Comparison of ENCODE assay signal across 17 cellular contexts in the genomic region with DNA sequence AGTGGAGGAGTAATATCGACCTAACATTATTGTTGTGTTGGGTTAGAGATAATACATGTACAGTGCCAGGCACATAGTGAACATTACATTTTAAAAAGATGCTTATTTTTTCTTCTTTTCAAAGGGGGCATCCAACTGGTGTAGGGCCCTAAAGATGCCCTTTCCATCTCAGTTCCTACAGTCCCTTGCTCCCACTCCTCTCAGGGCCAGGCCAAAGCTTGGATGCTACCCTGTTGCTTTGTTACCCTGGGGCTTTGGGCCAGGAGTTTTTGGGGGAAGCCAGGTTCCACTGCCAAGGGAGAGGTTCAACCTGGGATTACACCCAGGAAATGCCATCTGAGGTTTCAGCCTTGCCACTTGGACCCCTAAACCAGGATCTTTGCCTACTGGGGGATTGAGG. TPM values are rescaled to one million over a fixed set of nuclear protein-coding genes. Genes with fewer than 3 reads are reported as not detected.
"Had no signal": no experiment of that assay in that cellular context is flagged by ENCODE, and none has a peak within 500 bp of the region (broad histone marks: within the 10 kb centered on the region; RNA-seq: fewer than 3 reads in every experiment).

No MANE protein-coding gene starts in this region.

- H3K27ac ChIP-seq: ascending aorta, prostate gland, suprapubic skin, upper lobe of left lung, WERI-Rb-1 had no signal

- H3K9ac ChIP-seq: SK-N-SH had no signal

- FAIRE-seq: keratinocyte had no signal

- H3K9me3 ChIP-seq: ascending aorta, prostate gland, SK-N-SH, suprapubic skin, upper lobe of left lung had no signal

- H3K36me3 ChIP-seq: ascending aorta, prostate gland, suprapubic skin, upper lobe of left lung, WERI-Rb-1 had no signal

- H3K27ac Mint-ChIP-seq: activated CD8-positive, alpha-beta T cell treated with anti-CD3 and anti-CD28 coated beads, Interleukin-2, amount 10 ng/mL, durations not matched to agents 7 days and 5 days; activated T-helper 1 cell treated with anti-CD3 and anti-CD28 coated beads, Interleukin-12 subunit alpha, Interleukin-12 subunit beta, Interleukin-2, Interleukin-4 antibody, amounts not matched to agents 30 ng/mL and 10 ng/mL and 1 ng/mL, durations not matched to agents 14 hours and 24 hours and 36 hours; effector memory CD8-positive, alpha-beta T cell had no signal

- H3K4me3 ChIP-seq: prostate gland had no signal

- ATAC-seq: activated CD8-positive, alpha-beta T cell treated with anti-CD3 and anti-CD28 coated beads, Interleukin-2, amount 10 ng/mL, durations not matched to agents 7 days and 5 days; effector memory CD8-positive, alpha-beta T cell had no signal

- H3K4me1 ChIP-seq: ascending aorta, prostate gland had no signal

- H3K27me3 Mint-ChIP-seq: effector memory CD8-positive, alpha-beta T cell had no signal

- DNase-seq: activated CD4-positive, alpha-beta T cell treated with anti-CD3 and anti-CD28 coated beads for 48 hours; activated CD8-positive, alpha-beta T cell treated with anti-CD3 and anti-CD28 coated beads, Interleukin-2, amount 10 ng/mL, durations not matched to agents 7 days and 5 days; activated naive CD4-positive, alpha-beta T cell; effector memory CD8-positive, alpha-beta T cell; erythroblast; midbrain; stimulated activated CD4-positive, alpha-beta T cell treated with anti-CD3 and anti-CD28 coated beads, Interleukin-12 subunit alpha, Interleukin-12 subunit beta, amount 100 ng/mL, for 4 hours; stimulated activated naive CD4-positive, alpha-beta T cell treated with Interleukin-2 at 50 U/mL for 16 hours; T-helper 1 cell; upper lobe of left lung; WERI-Rb-1 had no signal

- H3K27me3 ChIP-seq: ascending aorta, suprapubic skin had no signal

- H3K4me3 Mint-ChIP-seq: activated CD8-positive, alpha-beta T cell treated with anti-CD3 and anti-CD28 coated beads, Interleukin-2, amount 10 ng/mL, durations not matched to agents 7 days and 5 days; activated T-helper 1 cell treated with anti-CD3 and anti-CD28 coated beads, Interleukin-12 subunit alpha, Interleukin-12 subunit beta, Interleukin-2, Interleukin-4 antibody, amounts not matched to agents 30 ng/mL and 10 ng/mL and 1 ng/mL, durations not matched to agents 14 hours and 24 hours and 36 hours; effector memory CD8-positive, alpha-beta T cell had no signal

- H3K9me3 Mint-ChIP-seq: activated T-helper 1 cell treated with anti-CD3 and anti-CD28 coated beads, Interleukin-12 subunit alpha, Interleukin-12 subunit beta, Interleukin-2, Interleukin-4 antibody, amounts not matched to agents 30 ng/mL and 10 ng/mL and 1 ng/mL, durations not matched to agents 14 hours and 24 hours and 36 hours; effector memory CD8-positive, alpha-beta T cell had no signal

RNA-seq across cellular contexts. Expression of gene IGSF1, which starts 0.9 kb away (rescaled TPM):
- total RNA-seq: activated CD8-positive, alpha-beta T cell treated with anti-CD3 and anti-CD28 coated beads, Interleukin-2, amount 10 ng/mL, durations not matched to agents 7 days and 5 days; activated T-helper 1 cell treated with anti-CD3 and anti-CD28 coated beads, Interleukin-12 subunit alpha, Interleukin-12 subunit beta, Interleukin-2, Interleukin-4 antibody, amounts not matched to agents 30 ng/mL and 10 ng/mL and 1 ng/mL, durations not matched to agents 14 hours and 24 hours and 36 hours had no signal
- polyA plus RNA-seq: keratinocyte had no signal
